1 cellular context compared by ENCODE assay signal in genomic region chr12:111430418-111431353, GRCh38.
TF ChIP-seq lines count a peak whose summit lies in the region.

No MANE protein-coding gene starts in this region.

TF ChIP-seq in GM23338, 12 proteins besides CTCF, POLR2A, EP300 and RAD21 (continued from another document):
- TF ChIP-seq, protein P1, sequence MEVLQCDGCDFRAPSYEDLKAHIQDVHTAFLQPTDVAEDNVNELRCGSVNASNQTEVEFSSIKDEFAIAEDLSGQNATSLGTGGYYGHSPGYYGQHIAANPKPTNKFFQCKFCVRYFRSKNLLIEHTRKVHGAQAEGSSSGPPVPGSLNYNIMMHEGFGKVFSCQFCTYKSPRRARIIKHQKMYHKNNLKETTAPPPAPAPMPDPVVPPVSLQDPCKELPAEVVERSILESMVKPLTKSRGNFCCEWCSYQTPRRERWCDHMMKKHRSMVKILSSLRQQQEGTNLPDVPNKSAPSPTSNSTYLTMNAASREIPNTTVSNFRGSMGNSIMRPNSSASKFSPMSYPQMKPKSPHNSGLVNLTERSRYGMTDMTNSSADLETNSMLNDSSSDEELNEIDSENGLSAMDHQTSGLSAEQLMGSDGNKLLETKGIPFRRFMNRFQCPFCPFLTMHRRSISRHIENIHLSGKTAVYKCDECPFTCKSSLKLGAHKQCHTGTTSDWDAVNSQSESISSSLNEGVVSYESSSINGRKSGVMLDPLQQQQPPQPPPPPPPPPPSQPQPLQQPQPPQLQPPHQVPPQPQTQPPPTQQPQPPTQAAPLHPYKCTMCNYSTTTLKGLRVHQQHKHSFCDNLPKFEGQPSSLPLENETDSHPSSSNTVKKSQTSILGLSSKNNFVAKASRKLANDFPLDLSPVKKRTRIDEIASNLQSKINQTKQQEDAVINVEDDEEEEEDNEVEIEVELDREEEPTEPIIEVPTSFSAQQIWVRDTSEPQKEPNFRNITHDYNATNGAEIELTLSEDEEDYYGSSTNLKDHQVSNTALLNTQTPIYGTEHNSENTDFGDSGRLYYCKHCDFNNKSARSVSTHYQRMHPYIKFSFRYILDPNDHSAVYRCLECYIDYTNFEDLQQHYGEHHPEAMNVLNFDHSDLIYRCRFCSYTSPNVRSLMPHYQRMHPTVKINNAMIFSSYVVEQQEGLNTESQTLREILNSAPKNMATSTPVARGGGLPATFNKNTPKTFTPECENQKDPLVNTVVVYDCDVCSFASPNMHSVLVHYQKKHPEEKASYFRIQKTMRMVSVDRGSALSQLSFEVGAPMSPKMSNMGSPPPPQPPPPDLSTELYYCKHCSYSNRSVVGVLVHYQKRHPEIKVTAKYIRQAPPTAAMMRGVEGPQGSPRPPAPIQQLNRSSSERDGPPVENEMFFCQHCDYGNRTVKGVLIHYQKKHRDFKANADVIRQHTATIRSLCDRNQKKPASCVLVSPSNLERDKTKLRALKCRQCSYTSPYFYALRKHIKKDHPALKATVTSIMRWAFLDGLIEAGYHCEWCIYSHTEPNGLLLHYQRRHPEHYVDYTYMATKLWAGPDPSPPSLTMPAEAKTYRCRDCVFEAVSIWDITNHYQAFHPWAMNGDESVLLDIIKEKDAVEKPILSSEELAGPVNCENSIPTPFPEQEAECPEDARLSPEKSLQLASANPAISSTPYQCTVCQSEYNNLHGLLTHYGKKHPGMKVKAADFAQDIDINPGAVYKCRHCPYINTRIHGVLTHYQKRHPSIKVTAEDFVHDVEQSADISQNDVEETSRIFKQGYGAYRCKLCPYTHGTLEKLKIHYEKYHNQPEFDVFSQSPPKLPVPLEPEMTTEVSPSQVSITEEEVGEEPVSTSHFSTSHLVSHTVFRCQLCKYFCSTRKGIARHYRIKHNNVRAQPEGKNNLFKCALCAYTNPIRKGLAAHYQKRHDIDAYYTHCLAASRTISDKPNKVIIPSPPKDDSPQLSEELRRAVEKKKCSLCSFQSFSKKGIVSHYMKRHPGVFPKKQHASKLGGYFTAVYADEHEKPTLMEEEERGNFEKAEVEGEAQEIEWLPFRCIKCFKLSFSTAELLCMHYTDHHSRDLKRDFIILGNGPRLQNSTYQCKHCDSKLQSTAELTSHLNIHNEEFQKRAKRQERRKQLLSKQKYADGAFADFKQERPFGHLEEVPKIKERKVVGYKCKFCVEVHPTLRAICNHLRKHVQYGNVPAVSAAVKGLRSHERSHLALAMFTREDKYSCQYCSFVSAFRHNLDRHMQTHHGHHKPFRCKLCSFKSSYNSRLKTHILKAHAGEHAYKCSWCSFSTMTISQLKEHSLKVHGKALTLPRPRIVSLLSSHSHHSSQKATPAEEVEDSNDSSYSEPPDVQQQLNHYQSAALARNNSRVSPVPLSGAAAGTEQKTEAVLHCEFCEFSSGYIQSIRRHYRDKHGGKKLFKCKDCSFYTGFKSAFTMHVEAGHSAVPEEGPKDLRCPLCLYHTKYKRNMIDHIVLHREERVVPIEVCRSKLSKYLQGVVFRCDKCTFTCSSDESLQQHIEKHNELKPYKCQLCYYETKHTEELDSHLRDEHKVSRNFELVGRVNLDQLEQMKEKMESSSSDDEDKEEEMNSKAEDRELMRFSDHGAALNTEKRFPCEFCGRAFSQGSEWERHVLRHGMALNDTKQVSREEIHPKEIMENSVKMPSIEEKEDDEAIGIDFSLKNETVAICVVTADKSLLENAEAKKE (CRISPR knock-in tag; IDR thresholded peaks at IDR 0.05) = no peak
- no peak for TF ChIP-seq ZNF331 (CRISPR knock-in tag; IDR thresholded peaks at IDR 0.05; ENCODE audit: low read depth)
- no peak for TF ChIP-seq ETS1 (IDR thresholded peaks at IDR 0.05)
